22 cellular contexts compared by ENCODE assay signal in genomic region chr2:62254424-62255266, GRCh38.
"Had no signal": no experiment of that assay in that cellular context is flagged by ENCODE, and none has a peak within 500 bp of the region (broad histone marks: within the 10 kb centered on the region; RNA-seq: fewer than 3 reads in every experiment).

No MANE protein-coding gene starts in this region.

- H3K4me1 ChIP-seq: transverse colon had no signal

- H3K4me3 ChIP-seq: lung, skin epidermis, transverse colon had no signal

- DNase-seq: activated CD4-positive, alpha-beta T cell treated with anti-CD3 and anti-CD28 coated beads, Interleukin-2, amount 50 U/mL, for 4 hours; activated effector memory CD4-positive, alpha-beta T cell treated with anti-CD3 and anti-CD28 coated beads, Interleukin-2, amount 50 U/mL, for 16 hours; activated naive CD4-positive, alpha-beta T cell treated with anti-CD3 and anti-CD28 coated beads, Interleukin-2, amount 50 U/mL, for 16 hours; activated T-cell treated with anti-CD3 and anti-CD28 coated beads, Interleukin-2, amount 50 U/mL, for 72 hours; aorta; cortex of kidney; erythroblast; foreskin melanocyte; glutamatergic neuron; hippocampal formation; left cardiac atrium; midbrain; occipital lobe; right cardiac atrium; stimulated activated CD4-positive, alpha-beta T cell treated with anti-CD3 and anti-CD28 coated beads, Interleukin-15, amount 100 ng/mL, for 24 hours; stimulated activated CD4-positive, alpha-beta T cell treated with anti-CD3 and anti-CD28 coated beads, Interleukin-2, amount 100 ng/mL, for 48 hours; transverse colon had no signal

- ATAC-seq: activated T-cell treated with anti-CD3 and anti-CD28 coated beads, Interleukin-2, amount 50 U/mL, for 72 hours; left cardiac atrium; right cardiac atrium had no signal

- H3K36me3 ChIP-seq: transverse colon had no signal

- FAIRE-seq: endometrium, islet of Langerhans, TTC549 had no signal

- H3K27ac ChIP-seq: transverse colon had no signal

- H3K9me3 ChIP-seq: transverse colon had no signal

- H3K27me3 ChIP-seq: transverse colon had no signal
